Comparison of ENCODE assay signal across 1 cellular context in genomic region chr1:52055854-52056109, GRCh38.
TF ChIP-seq lines count a peak whose summit lies in the region.

No MANE protein-coding gene starts in this region.

TF ChIP-seq in K562, 482 proteins besides CTCF, POLR2A, EP300 and RAD21:
- TF ChIP-seq GTF2E2 (tag; IDR thresholded peaks at IDR 0.05) (peak; percentile 40; the same call in 1 of the 2 replicates), ARID3A (IDR thresholded peaks at IDR 0.05; ENCODE audit: borderline replicate concordance, low read depth, low read length) (no peak), NFRKB (IDR thresholded peaks at IDR 0.05; ENCODE audit: low read depth) (0 out of 2 replicates have a peak, but pooled peaks have one; percentile 38), BRD4 (IDR thresholded peaks at IDR 0.05) (0 out of 2 replicates have a peak, but pooled peaks have one; percentile 19), CEBPG (CRISPR knock-in tag; IDR thresholded peaks at IDR 0.05) (no peak), CEBPG (tag; conservative IDR thresholded peaks at IDR 0.05 in 1 of 2, IDR thresholded peaks at IDR 0.05 in 1 of 2) (peak in 1 of 2 experiments; percentile 92), PATZ1 (CRISPR knock-in tag; IDR thresholded peaks at IDR 0.05; ENCODE audit: borderline replicate concordance) (0 out of 2 replicates have a peak, but pooled peaks have one; percentile 19), ARNT (IDR thresholded peaks at IDR 0.05) (0 out of 4 replicates have a peak, but pooled peaks of 1 of the 2 experiments have one; percentile 8), HDAC8 (tag; IDR thresholded peaks at IDR 0.05) (no peak), THAP12 (CRISPR knock-in tag; IDR thresholded peaks at IDR 0.05) (no peak), PRMT5 (CRISPR knock-in tag; IDR thresholded peaks at IDR 0.05) (no peak), KDM1A (IDR thresholded peaks at IDR 0.05) (peak in 1 of 2 experiments; percentile 76; a peak in 1 of 4 replicates), ATF3 (IDR thresholded peaks at IDR 0.05) (no peak; the same call in 1 of the 2 replicates), ATF3 (CRISPR knock-in tag; conservative IDR thresholded peaks at IDR 0.05) (peak; percentile 54; the same call in 1 of the 2 replicates), MTA1 (IDR thresholded peaks at IDR 0.05; ENCODE audit: borderline replicate concordance) (0 out of 2 replicates have a peak, but pooled peaks have one; percentile 10), L3MBTL2 (IDR thresholded peaks at IDR 0.05) (no peak), FOXM1 (IDR thresholded peaks at IDR 0.05; ENCODE audit: low read depth) (peak; percentile 9; the same call in 1 of the 2 replicates), FOXM1 (CRISPR knock-in tag; IDR thresholded peaks at IDR 0.05; ENCODE audit: low read depth) (no peak), ZBTB11 (CRISPR knock-in tag; IDR thresholded peaks at IDR 0.05) (0 out of 6 replicates have a peak, but pooled peaks of 1 of the 3 experiments have one; percentile 18), ZNF584 (CRISPR knock-in tag; IDR thresholded peaks at IDR 0.05; ENCODE audit: low read depth) (0 out of 2 replicates have a peak, but pooled peaks have one; percentile 34), POLR2H (tag; IDR thresholded peaks at IDR 0.05; ENCODE audit: low read depth) (peak; percentile 73; the same call in 1 of the 2 replicates), AFF1 (IDR thresholded peaks at IDR 0.05; ENCODE audit: low read depth in 1 of 2, partially characterized antibody in 2 of 2) (peak in 1 of 2 experiments; percentile 11), NFATC3 (IDR thresholded peaks at IDR 0.05) (peak; percentile 76; the same call in 1 of the 2 replicates), SMARCC2 (IDR thresholded peaks at IDR 0.05; ENCODE audit: low read depth) (0 out of 2 replicates have a peak, but pooled peaks have one; percentile 11), CEBPB (tag; IDR thresholded peaks at IDR 0.05) (peak; percentile 56; the same call in 1 of the 2 replicates), HEY1 (CRISPR knock-in tag; IDR thresholded peaks at IDR 0.05; ENCODE audit: borderline replicate concordance) (0 out of 2 replicates have a peak, but pooled peaks have one; percentile 60), KAT7 (CRISPR knock-in tag; IDR thresholded peaks at IDR 0.05; ENCODE audit: borderline replicate concordance) (no peak), ZNF589 (CRISPR knock-in tag; IDR thresholded peaks at IDR 0.05; ENCODE audit: low read depth) (peak; percentile 85), RNF219 (CRISPR knock-in tag; IDR thresholded peaks at IDR 0.05) (no peak)
